28 cellular contexts compared by ENCODE assay signal in genomic region chr7:40531946-40532345, GRCh38.
"Had no signal": no experiment of that assay in that cellular context is flagged by ENCODE, and none has a peak within 500 bp of the region (broad histone marks: within the 10 kb centered on the region; RNA-seq: fewer than 3 reads in every experiment).

No MANE protein-coding gene starts in this region.

- H3K36me3 ChIP-seq: left ventricle myocardium inferior, neural progenitor cell, neutrophil, ovary, stomach, thyroid gland, transverse colon, upper lobe of left lung, vagina had no signal

- H3K4me3 Mint-ChIP-seq: mesothelial cell of epicardium; naive B cell; natural killer cell; nephron progenitor cell; neural progenitor cell; stimulated activated naive B cell treated with anti-CD40 and anti-IgM and Interleukin-4, amounts not matched to agents 10 μg/mL and 1 μg/mL and 100 μg/mL, for 72 hours had no signal

- H3K4me3 ChIP-seq: left ventricle myocardium inferior, lung, neural progenitor cell, ovary, skin epidermis, stomach, testis, thyroid gland, transverse colon, upper lobe of left lung, vagina had no signal

- DNase-seq: islet precursor cell; left ventricle myocardium inferior; mesendoderm; naive B cell; natural killer cell; nephron progenitor cell; occipital lobe; ovary; right cardiac atrium; stimulated activated CD4-positive, alpha-beta T cell treated with anti-CD3 and anti-CD28 coated beads, Interleukin-12 subunit alpha, Interleukin-12 subunit beta, amount 100 ng/mL, for 4 hours; stimulated activated CD4-positive, alpha-beta T cell treated with anti-CD3 and anti-CD28 coated beads, Interleukin-15, amount 100 ng/mL, for 24 hours; stimulated activated CD4-positive, alpha-beta T cell treated with anti-CD3 and anti-CD28 coated beads, Interleukin-2, amount 100 ng/mL, for 24 hours; stimulated activated CD4-positive, alpha-beta T cell treated with anti-CD3 and anti-CD28 coated beads, Interleukin-4, amount 100 ng/mL, for 1 hour; stimulated activated naive B cell treated with anti-CD40 and anti-IgM and Interleukin-4, amounts not matched to agents 10 μg/mL and 1 μg/mL and 100 μg/mL, for 72 hours; stimulated activated naive CD8-positive, alpha-beta T cell treated with anti-CD3 and anti-CD28 coated beads, Interleukin-15, Interleukin-2, amounts not matched to agents 100 U/mL and 50 U/mL, for 24 hours; stomach; testis; thyroid gland; transverse colon had no signal

- H3K9me3 Mint-ChIP-seq: nephron progenitor cell, neural progenitor cell had no signal

- H3K4me2 ChIP-seq: neural progenitor cell had no signal

- H3K27me3 ChIP-seq: neural progenitor cell, neutrophil, ovary, stomach, testis, thyroid gland, transverse colon, upper lobe of left lung, vagina had no signal

- H3K9ac ChIP-seq: neural progenitor cell had no signal

- H3K36me3 Mint-ChIP-seq: mesothelial cell of epicardium; naive B cell; natural killer cell; neural progenitor cell; stimulated activated naive B cell treated with anti-CD40 and anti-IgM and Interleukin-4, amounts not matched to agents 10 μg/mL and 1 μg/mL and 100 μg/mL, for 72 hours had no signal

- H3K27me3 Mint-ChIP-seq: naive B cell; progenitor cell of endocrine pancreas; stimulated activated naive B cell treated with anti-CD40 and anti-IgM and Interleukin-4, amounts not matched to agents 10 μg/mL and 1 μg/mL and 100 μg/mL, for 72 hours had no signal

- ATAC-seq: natural killer cell; right cardiac atrium; sciatic nerve; stimulated activated naive B cell treated with anti-CD40 and anti-IgM and Interleukin-4, amounts not matched to agents 10 μg/mL and 1 μg/mL and 100 μg/mL, for 72 hours; stimulated activated naive CD8-positive, alpha-beta T cell treated with anti-CD3 and anti-CD28 coated beads, Interleukin-15, Interleukin-2, amounts not matched to agents 100 U/mL and 50 U/mL, for 24 hours had no signal

- H2AFZ ChIP-seq: neural progenitor cell had no signal

- H3K9me3 ChIP-seq: left ventricle myocardium inferior, neutrophil, ovary, stomach, testis, thyroid gland, transverse colon, upper lobe of left lung, vagina had no signal

- H3K27ac ChIP-seq: left ventricle myocardium inferior, neural progenitor cell, neutrophil, ovary, stomach, testis, thyroid gland, transverse colon, upper lobe of left lung, vagina had no signal

- H3K4me1 Mint-ChIP-seq: naive B cell; natural killer cell; nephron progenitor cell; neural progenitor cell; stimulated activated naive B cell treated with anti-CD40 and anti-IgM and Interleukin-4, amounts not matched to agents 10 μg/mL and 1 μg/mL and 100 μg/mL, for 72 hours had no signal

- H3K4me1 ChIP-seq: left ventricle myocardium inferior, neural progenitor cell, stomach, testis, thyroid gland, transverse colon, upper lobe of left lung, vagina had no signal

- H3K27ac Mint-ChIP-seq: mesothelial cell of epicardium; naive B cell; natural killer cell; nephron progenitor cell; neural progenitor cell; progenitor cell of endocrine pancreas; stimulated activated naive B cell treated with anti-CD40 and anti-IgM and Interleukin-4, amounts not matched to agents 10 μg/mL and 1 μg/mL and 100 μg/mL, for 72 hours had no signal
